Comparison of ENCODE assay signal across 8 cellular contexts in the genomic region with DNA sequence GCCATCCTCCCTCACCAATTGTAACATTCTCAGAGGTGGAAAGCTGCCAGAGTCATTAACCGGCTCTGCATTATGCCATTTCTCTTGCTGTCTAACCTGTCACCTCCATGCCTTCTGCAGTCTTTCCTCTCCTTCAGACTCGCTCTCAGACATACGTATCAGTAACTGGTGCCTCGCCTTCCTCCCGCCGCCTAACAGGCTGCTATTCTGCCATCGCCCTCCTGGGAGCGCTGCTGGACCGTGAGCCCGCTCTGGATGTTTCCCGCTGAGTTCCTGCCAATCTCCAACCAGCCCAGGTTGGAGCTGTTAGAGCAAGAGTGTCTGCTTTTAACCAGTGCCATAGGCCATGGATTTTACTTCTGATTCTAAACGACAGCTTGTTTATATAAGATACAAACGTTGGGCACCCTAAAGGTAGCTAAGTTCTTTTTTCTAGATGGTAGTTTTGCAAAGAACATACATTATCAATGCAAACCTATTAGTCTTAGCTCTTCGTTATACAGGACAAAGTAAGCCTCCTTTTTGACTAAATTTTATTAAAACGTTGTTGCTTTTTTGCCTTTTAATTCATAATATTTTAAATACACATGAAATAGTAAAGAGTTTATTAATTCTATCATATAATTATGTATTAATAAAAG. TPM values are rescaled to one million over a fixed set of nuclear protein-coding genes. Genes with fewer than 3 reads are reported as not detected.
DNase-seq lines count a peak whose midpoint lies in the region; ATAC-seq and TF ChIP-seq lines count a peak whose summit lies in the region.

No MANE protein-coding gene starts in this region.

- H3K27me3 Mint-ChIP-seq in CD4-positive, alpha-beta T cell, result peaks cover 14% of the 10 kb centered on the region
- H3K27me3 Mint-ChIP-seq in natural killer cell treated with Interleukin-12 subunit alpha and Interleukin-12 subunit beta and Interleukin-15 and Interleukin-18, amount 100 ng/mL, for 72 hours, result peaks cover 13 to 16% of the 10 kb centered on the region in 2 donors

- H3K9me3 ChIP-seq in CD4-positive, alpha-beta T cell (ENCODE audit: control insufficient read depth, low read length), result no peaks in the 10 kb centered on the region
- H3K9me3 ChIP-seq in OCI-LY1 (ENCODE audit: low read length), result no peaks in the 10 kb centered on the region
- H3K9me3 ChIP-seq in esophagus muscularis mucosa, result no peaks in the 10 kb centered on the region

- H3K9me3 Mint-ChIP-seq in CD4-positive, alpha-beta T cell, result no peaks in the 10 kb centered on the region
- no peaks in the 10 kb centered on the region for H3K9me3 Mint-ChIP-seq in natural killer cell treated with Interleukin-12 subunit alpha and Interleukin-12 subunit beta and Interleukin-15 and Interleukin-18, amount 100 ng/mL, for 72 hours

- H4K20me1 ChIP-seq in OCI-LY1 (ENCODE audit: insufficient read depth, low read length), result no peaks in the 10 kb centered on the region

- H3K36me3 Mint-ChIP-seq in CD4-positive, alpha-beta T cell (ENCODE audit: low read depth), result no peaks in the 10 kb centered on the region
- no peaks in the 10 kb centered on the region for H3K36me3 Mint-ChIP-seq in natural killer cell treated with Interleukin-12 subunit alpha and Interleukin-12 subunit beta and Interleukin-15 and Interleukin-18, amount 100 ng/mL, for 72 hours

- no peaks in the 10 kb centered on the region for H3K9me2 ChIP-seq in OCI-LY1 (ENCODE audit: low read depth, low read length)

- intact Hi-C loops in CD4-positive, alpha-beta T cell (cut with DNase I, micrococcal nuclease), result loop anchor here (1.0 kb wide), 2 partner anchors 89 to 90 kb away; no protein-coding TSS in a partner anchor
- intact Hi-C loops in esophagus muscularis mucosa (cut with DNase I), result no loop called here

- POLR2A ChIA-PET in CD4-positive, alpha-beta T cell (lab: Charles Lee), result interaction anchor here (0.7 to 2.1 kb wide), 2 partner anchors 59 to 90 kb away, joined by 3 to 7 read pairs; partner anchors contain the start of gene NEIL3

- ATAC-seq in CD4-positive, alpha-beta T cell (ENCODE audit: poor library complexity), result peak; percentile 98
- ATAC-seq in GM19372 (IDR thresholded peaks at IDR 0.05; ENCODE audit: low read depth, unreplicated experiment) (peak; percentile 95), HG03378 (IDR thresholded peaks at IDR 0.05; ENCODE audit: unreplicated experiment) (peak; percentile 95)
- ATAC-seq in natural killer cell treated with Interleukin-12 subunit alpha and Interleukin-12 subunit beta and Interleukin-15 and Interleukin-18, amount 100 ng/mL, for 72 hours, result peak; percentile 77 to 78

- peak; percentile 82 for TF ChIP-seq CTCF in CD4-positive, alpha-beta T cell (IDR thresholded peaks at IDR 0.05)
- peak; percentile 100 for TF ChIP-seq CTCF in OCI-LY1 (IDR thresholded peaks at IDR 0.05; ENCODE audit: low read length)
- peak; percentile 52 to 78 (median 53) for TF ChIP-seq CTCF in esophagus muscularis mucosa (IDR thresholded peaks at IDR 0.05)

- H3K79me2 ChIP-seq in OCI-LY1 (ENCODE audit: insufficient read depth, low read length), result no peaks in the 10 kb centered on the region

- H3K4me1 ChIP-seq in OCI-LY1 (ENCODE audit: insufficient read depth, low read length, severe bottlenecking) (peaks cover 13% of the 10 kb centered on the region), esophagus muscularis mucosa (peaks cover 0 to 15% (median 9%) of the 10 kb centered on the region in 4 donors)

- no peak overlapping the region for H3K27ac Mint-ChIP-seq in CD4-positive, alpha-beta T cell
- H3K27ac Mint-ChIP-seq in natural killer cell treated with Interleukin-12 subunit alpha and Interleukin-12 subunit beta and Interleukin-15 and Interleukin-18, amount 100 ng/mL, for 72 hours, result no peak overlapping the region

- H3K4me3 ChIP-seq in OCI-LY1 (ENCODE audit: low read depth, low read length, poor library complexity, severe bottlenecking) (no peak overlapping the region), esophagus muscularis mucosa (no peak overlapping the region)

- peak; percentile 33 to 64 (median 50) for DNase-seq in CD4-positive, alpha-beta T cell
- DNase-seq in activated T-cell treated with anti-CD3 and anti-CD28 coated beads for 4 hours (peak; percentile 24), esophagus muscularis mucosa (ENCODE audit: extremely low spot score) (no peak)
- no peak for DNase-seq in natural killer cell treated with Interleukin-12 subunit alpha and Interleukin-12 subunit beta and Interleukin-15 and Interleukin-18, amount 100 ng/mL, for 72 hours (ENCODE audit: low spot score)
- peak; percentile 41 for DNase-seq in stimulated activated naive CD4-positive, alpha-beta T cell treated with Interleukin-2 at 50 U/mL for 16 hours (lab: John Stamatoyannopoulos, UW)

- H3K4me3 Mint-ChIP-seq in CD4-positive, alpha-beta T cell, result peak overlapping the region; percentile 4
- no peak overlapping the region for H3K4me3 Mint-ChIP-seq in natural killer cell treated with Interleukin-12 subunit alpha and Interleukin-12 subunit beta and Interleukin-15 and Interleukin-18, amount 100 ng/mL, for 72 hours

- no peak overlapping the region for H3K4me2 ChIP-seq in OCI-LY1 (ENCODE audit: low read length)

- H3K27me3 ChIP-seq in CD4-positive, alpha-beta T cell (ENCODE audit: control insufficient read depth, insufficient read depth, low read length), result peaks cover 5% of the 10 kb centered on the region
- H3K27me3 ChIP-seq in OCI-LY1 (ENCODE audit: insufficient read depth, low read length), result peaks cover 6% of the 10 kb centered on the region; the same call in 1 of the 2 replicates
- H3K27me3 ChIP-seq in esophagus muscularis mucosa, result no peaks in the 10 kb centered on the region

- no peak for TF ChIP-seq EP300 in esophagus muscularis mucosa (IDR thresholded peaks at IDR 0.05)

- no peak overlapping the region for H3K27ac ChIP-seq in CD4-positive, alpha-beta T cell (ENCODE audit: low read depth, low read length)
- no peak overlapping the region for H3K27ac ChIP-seq in OCI-LY1 (ENCODE audit: low read depth, low read length, poor library complexity, severe bottlenecking)
- no peak overlapping the region for H3K27ac ChIP-seq in esophagus muscularis mucosa (replicated peaks in 1 of 4)

- TF ChIP-seq POLR2A in esophagus muscularis mucosa (IDR thresholded peaks at IDR 0.05; ENCODE audit: low read depth), result no peak

- 18% methylated on average over 15 of the region's 15 CpGs for WGBS in esophagus muscularis mucosa

- H3K36me3 ChIP-seq in OCI-LY1 (ENCODE audit: insufficient read depth, low read length) (no peaks in the 10 kb centered on the region), esophagus muscularis mucosa (no peaks in the 10 kb centered on the region)

- H3K4me1 Mint-ChIP-seq in CD4-positive, alpha-beta T cell (ENCODE audit: low read depth), result peaks cover 12% of the 10 kb centered on the region
- H3K4me1 Mint-ChIP-seq in natural killer cell treated with Interleukin-12 subunit alpha and Interleukin-12 subunit beta and Interleukin-15 and Interleukin-18, amount 100 ng/mL, for 72 hours (ENCODE audit: low read depth in 2 of 2), result peaks cover 4% of the 10 kb centered on the region in 2 donors

- H3F3A ChIP-seq in OCI-LY1 (ENCODE audit: insufficient read depth, low read length), result no peaks in the 10 kb centered on the region

- H3K9ac ChIP-seq in OCI-LY1 (ENCODE audit: low read length), result no peak overlapping the region

- CTCF ChIA-PET in CD4-positive, alpha-beta T cell (lab: Charles Lee), result interaction anchor here (0.8 to 3.1 kb wide), 4 partner anchors 59 to 93 kb away, joined by 5 to 26 read pairs (median 8); partner anchors contain the start of gene NEIL3

- no peak overlapping the region for H2AFZ ChIP-seq in OCI-LY1 (ENCODE audit: low read length)

RNA-seq across cellular contexts. Expression of gene NEIL3, which starts 59.5 kb away (rescaled TPM):
- under 1 TPM; 0.22 to 0.25 TPM for total RNA-seq in CD4-positive, alpha-beta T cell
- total RNA-seq in esophagus muscularis mucosa, result under 1 TPM in 2 of 4 donors, not detected in 2; 0.11 to 0.50 TPM
- total RNA-seq in natural killer cell treated with Interleukin-12 subunit alpha and Interleukin-12 subunit beta and Interleukin-15 and Interleukin-18, amount 100 ng/mL, for 72 hours, result 10 to 100 TPM in 1 of 2 donors, 1 to 10 TPM in 1; 5.9 to 11.8 TPM

Comparison
In these comparisons a context has a peak if more than half of its experiments do, and no peak if none do; other contexts are left out.
1. DNase-seq: peak in CD4-positive, alpha-beta T cell (10 of 10), activated T-cell treated with anti-CD3 and anti-CD28 coated beads for 4 hours (single experiment) and stimulated activated naive CD4-positive, alpha-beta T cell treated with Interleukin-2 at 50 U/mL for 16 hours (single experiment); none in esophagus muscularis mucosa (single experiment) and natural killer cell treated with Interleukin-12 subunit alpha and Interleukin-12 subunit beta and Interleukin-15 and Interleukin-18, amount 100 ng/mL, for 72 hours (single experiment).
2. RNA of gene NEIL3, which starts 59.5 kb away (total RNA-seq): 5.9 to 11.8 TPM in natural killer cell treated with Interleukin-12 subunit alpha and Interleukin-12 subunit beta and Interleukin-15 and Interleukin-18, amount 100 ng/mL, for 72 hours; 0.22 to 0.25 TPM in CD4-positive, alpha-beta T cell and 0.11 to 0.50 TPM in esophagus muscularis mucosa; every median in the first group is over 4 times any median in the second.
3. Peak in every context shown above with its lines, with median percentiles within 50 percentile points of each other: ATAC-seq and CTCF ChIP-seq.